ENCODE assay signal across 8 cellular contexts in genomic region chr1:43329995-43330751, GRCh38. TPM values are rescaled to one million over a fixed set of nuclear protein-coding genes. Genes with fewer than 3 reads are reported as not detected.
DNase-seq lines count a peak whose midpoint lies in the region; ATAC-seq and TF ChIP-seq lines count a peak whose summit lies in the region.

No MANE protein-coding gene starts in this region.

- peak; percentile 77 for DNase-seq in GM10248 (ENCODE audit: extremely low spot score)
- DNase-seq in OCI-M2 (lab: John Stamatoyannopoulos, UW; ENCODE audit: unreplicated experiment), result peak; percentile 3
- DNase-seq in brain pericyte (ENCODE audit: low read depth, low spot score), result peak; percentile 26
- DNase-seq in mucosa of descending colon, result peak in 1 of 3 donors; percentile 44
- peak; percentile 38 to 69 for DNase-seq in tibial artery
- no peak for DNase-seq in ecto neural progenitor cell (ENCODE audit: low spot score)
- no peak for DNase-seq in activated CD4-positive, CD25-positive, alpha-beta regulatory T cell treated with anti-CD3 and anti-CD28 coated beads, Interleukin-2, amount 50 U/mL, for 72 hours

- peak; percentile 78 for ATAC-seq in mucosa of descending colon
- no peak for ATAC-seq in HG03159 (IDR thresholded peaks at IDR 0.05; ENCODE audit: unreplicated experiment)

- no peak overlapping the region for H3K27ac ChIP-seq in tibial artery

- H3K9me3 ChIP-seq in mucosa of descending colon (peaks cover 14% of the 10 kb centered on the region), tibial artery (peaks cover 0 to 8% (median 4%) of the 10 kb centered on the region in 3 donors)

- H3K36me3 ChIP-seq in mucosa of descending colon (ENCODE audit: low read depth), result no peaks in the 10 kb centered on the region
- H3K36me3 ChIP-seq in tibial artery, result no peaks in the 10 kb centered on the region

- POLR2A ChIA-PET in GM10248 (lab: Yijun Ruan, JAX), result interaction anchor here (0.6 kb wide), 1 partner anchor 40 kb away, joined by 7 read pairs; no protein-coding TSS in a partner anchor

- CTCF ChIA-PET in GM10248 (lab: Yijun Ruan, JAX), result interaction anchor here (1.2 to 1.4 kb wide), 2 partner anchors 9 to 103 kb away, joined by 3 to 7 read pairs; no protein-coding TSS in a partner anchor

- H3K4me3 ChIP-seq in mucosa of descending colon, result no peak overlapping the region
- H3K4me3 ChIP-seq in tibial artery, result no peak overlapping the region

- H3K4me1 ChIP-seq in mucosa of descending colon (ENCODE audit: low read depth) (no peaks in the 10 kb centered on the region), tibial artery (peaks cover 0 to 11% (median 5%) of the 10 kb centered on the region in 4 donors)

- TF ChIP-seq CTCF in GM10248 (IDR thresholded peaks at IDR 0.05; ENCODE audit: control extremely low read depth, extremely low read depth, low read depth, missing control alignments) (no peak), mucosa of descending colon (IDR thresholded peaks at IDR 0.05) (no peak), tibial artery (IDR thresholded peaks at IDR 0.05) (no peak)

- H3K27me3 ChIP-seq in tibial artery, result no peaks in the 10 kb centered on the region

- intact Hi-C loops in mucosa of descending colon (cut with DNase I, micrococcal nuclease), result no loop called here
- intact Hi-C loops in tibial artery (cut with DNase I; ENCODE audit: low total_unique reads), result no loop called here

RNA-seq across cellular contexts. Expression of gene MPL, which starts 7.4 kb away (rescaled TPM):
- total RNA-seq in mucosa of descending colon, result 1 to 10 TPM in 1 of 3 donors, under 1 TPM in 1, not detected in 1; 0.81 to 1.0 TPM

RNA-seq across cellular contexts. Expression of gene CDC20, which starts 28.6 kb away (rescaled TPM):
- 10 to 100 TPM in 1 of 3 donors, 1 to 10 TPM in 2; 5.8 to 44.0 (median 8.5) TPM for total RNA-seq in mucosa of descending colon

RNA-seq across cellular contexts. Expression of gene TIE1, which starts 29.4 kb away (rescaled TPM):
- total RNA-seq in mucosa of descending colon, result 10 to 100 TPM in 1 of 3 donors, 1 to 10 TPM in 2; 8.0 to 18.6 (median 8.1) TPM

RNA-seq across cellular contexts. Expression of gene ELOVL1, which starts 37.6 kb away (rescaled TPM):
- 100 to 1,000 TPM in 2 of 3 donors, 10 to 100 TPM in 1; 80.0 to 171 (median 104) TPM for total RNA-seq in mucosa of descending colon

RNA-seq across cellular contexts. Expression of gene C1orf210, which starts 44.8 kb away (rescaled TPM):
- 100 to 1,000 TPM in 1 of 3 donors, 10 to 100 TPM in 2; 33.1 to 102 (median 63.3) TPM for total RNA-seq in mucosa of descending colon

Comparison
In these comparisons a context has a peak if more than half of its experiments do, and no peak if none do; other contexts are left out.
1. DNase-seq: peak in GM10248 (single experiment), OCI-M2 (single experiment), brain pericyte (single experiment) and tibial artery (2 of 2); none in ecto neural progenitor cell (single experiment) and activated CD4-positive, CD25-positive, alpha-beta regulatory T cell treated with anti-CD3 and anti-CD28 coated beads, Interleukin-2, amount 50 U/mL, for 72 hours (single experiment).